Comparison of ENCODE assay signal across 8 cellular contexts in the genomic region with DNA sequence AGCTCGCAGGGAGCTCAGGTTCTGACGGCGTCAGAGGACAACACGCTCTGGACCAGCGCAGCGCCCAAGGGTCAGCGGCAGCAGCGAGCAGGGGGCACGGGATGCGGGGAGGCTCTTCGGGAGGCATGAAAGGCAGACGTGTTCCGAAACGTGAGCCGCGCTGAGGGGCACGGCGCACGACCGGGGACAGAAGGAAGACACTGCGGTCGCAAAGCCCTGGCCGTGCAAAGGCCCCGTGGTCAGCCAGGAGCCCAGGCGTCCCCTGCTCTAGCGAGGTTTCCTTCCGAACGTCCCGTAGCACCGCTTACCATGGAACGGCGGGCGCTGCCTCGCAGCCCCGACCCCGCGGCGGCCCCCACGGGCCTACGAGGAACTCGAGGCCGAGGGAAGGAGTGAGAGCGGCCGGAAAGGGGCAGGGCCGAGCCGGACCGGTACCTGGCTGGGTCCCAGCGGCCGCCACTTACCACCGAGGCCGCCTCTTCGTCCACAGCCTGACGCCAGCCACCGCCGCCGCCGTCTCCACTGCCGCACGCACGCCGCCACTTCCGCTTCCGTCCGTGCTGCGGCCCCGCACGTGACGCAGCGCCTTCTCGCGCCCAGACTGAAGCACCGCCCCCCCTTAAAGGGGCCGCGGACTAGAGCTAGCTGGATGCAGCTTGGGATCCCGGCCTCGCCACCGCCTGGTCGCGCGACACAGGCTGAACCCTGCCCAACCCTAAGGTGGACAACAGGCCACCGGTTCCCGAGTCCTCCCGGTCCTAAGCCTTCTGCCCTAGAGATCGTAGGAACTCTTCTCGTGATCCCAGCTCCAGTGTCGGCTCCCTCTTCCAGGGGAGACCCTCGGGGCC. TPM values are rescaled to one million over a fixed set of nuclear protein-coding genes. Genes with fewer than 3 reads are reported as not detected.
A peak's percentile ranks its signal among the peaks of the same experiment; 100 is the strongest.
DNase-seq lines count a peak whose midpoint lies in the region; ATAC-seq and TF ChIP-seq lines count a peak whose summit lies in the region.

No MANE protein-coding gene starts in this region.

- no peaks in the 10 kb centered on the region for H3K9me3 Mint-ChIP-seq in CD8-positive, alpha-beta memory T cell
- no peaks in the 10 kb centered on the region for H3K9me3 Mint-ChIP-seq in endodermal cell
- H3K9me3 Mint-ChIP-seq in mesothelial cell of epicardium = no peaks in the 10 kb centered on the region

- peaks cover 22 to 49% (median 25%) of the 10 kb centered on the region in 3 donors for H3K4me1 Mint-ChIP-seq in CD8-positive, alpha-beta memory T cell
- H3K4me1 Mint-ChIP-seq in endodermal cell = peaks cover 21% of the 10 kb centered on the region
- H3K4me1 Mint-ChIP-seq in mesothelial cell of epicardium = peaks cover 24% of the 10 kb centered on the region

- POLR2A ChIA-PET in CD8-positive, alpha-beta memory T cell (lab: Charles Lee) = interaction anchor here (0.5 to 2.5 kb wide), 9 partner anchors 7 to 1679 kb away, joined by 3 to 20 read pairs (median 7); partner anchors contain the start of genes ABHD17A, ADAT3, SCAMP4 and TIMM13

- H3K27me3 ChIP-seq in CD8-positive, alpha-beta memory T cell (ENCODE audit: insufficient read depth, low read length, poor library complexity, severe bottlenecking) = no peaks in the 10 kb centered on the region
- H3K27me3 ChIP-seq in endodermal cell (ENCODE audit: control insufficient read depth, insufficient read depth, low read length, poor library complexity, severe bottlenecking) = no peaks in the 10 kb centered on the region

- no peak for TF ChIP-seq CTCF in endodermal cell (conservative IDR thresholded peaks at IDR 0.05)
- no peak for TF ChIP-seq CTCF in mesothelial cell of epicardium (IDR thresholded peaks at IDR 0.05; ENCODE audit: unreplicated experiment)

- no peaks in the 10 kb centered on the region for H3K9me3 ChIP-seq in CD8-positive, alpha-beta memory T cell (ENCODE audit: low read length)
- no peaks in the 10 kb centered on the region for H3K9me3 ChIP-seq in endodermal cell (ENCODE audit: control insufficient read depth, low read length)

- WGBS in endodermal cell (ENCODE audit: insufficient coverage in 1 of 2, insufficient read length in 1 of 2), 2 experiments = 0 to 1% methylated on average over 57 to 87 of the region's 87 CpGs

- peaks cover 5% of the 10 kb centered on the region for H3K36me3 ChIP-seq in CD8-positive, alpha-beta memory T cell (ENCODE audit: insufficient read depth, low read length)
- no peaks in the 10 kb centered on the region for H3K36me3 ChIP-seq in endodermal cell (ENCODE audit: control insufficient read depth, insufficient read depth, low read length)

- peaks cover 38% of the 10 kb centered on the region for H3K4me1 ChIP-seq in CD8-positive, alpha-beta memory T cell (ENCODE audit: insufficient read depth, low read length)
- H3K4me1 ChIP-seq in endodermal cell (ENCODE audit: control insufficient read depth, insufficient read depth, low read length) = peaks cover 15% of the 10 kb centered on the region

- ATAC-seq in GM19467 (IDR thresholded peaks at IDR 0.05; ENCODE audit: unreplicated experiment) = peak; percentile 90

- peak overlapping the region; percentile 93 to 97 (median 96) for H3K4me3 Mint-ChIP-seq in CD8-positive, alpha-beta memory T cell
- H3K4me3 Mint-ChIP-seq in endodermal cell = peak overlapping the region; percentile 96
- H3K4me3 Mint-ChIP-seq in mesothelial cell of epicardium = peak overlapping the region; percentile 99

- H3K27ac ChIP-seq in CD8-positive, alpha-beta memory T cell (ENCODE audit: low read depth, low read length) = peak overlapping the region; percentile 86
- peak overlapping the region; percentile 61 for H3K27ac ChIP-seq in endodermal cell (ENCODE audit: low read depth, low read length)

- CTCF ChIA-PET in CD8-positive, alpha-beta memory T cell (lab: Charles Lee) = interaction anchor here (0.7 to 1.9 kb wide), 16 partner anchors 8 to 194 kb away, joined by 3 to 10 read pairs (median 4); partner anchors contain the start of genes ADAT3 and SCAMP4

- peak overlapping the region; percentile 93 for H3K4me3 ChIP-seq in CD8-positive, alpha-beta memory T cell (ENCODE audit: low read length)
- peak overlapping the region; percentile 96 for H3K4me3 ChIP-seq in endodermal cell (ENCODE audit: low read length)

- H3K27ac Mint-ChIP-seq in CD8-positive, alpha-beta memory T cell = peak overlapping the region; percentile 92 to 99 (median 98)
- H3K27ac Mint-ChIP-seq in endodermal cell (peak overlapping the region; percentile 95), mesothelial cell of epicardium (peak overlapping the region; percentile 95)

- peak; percentile 82 to 89 (median 86) for DNase-seq in CD8-positive, alpha-beta memory T cell
- peak; percentile 90 for DNase-seq in HT1080 (ENCODE audit: low read depth)
- peak; percentile 92 to 96 for DNase-seq in NOMO-1 (lab: John Stamatoyannopoulos, UW; ENCODE audit: unreplicated experiment in 2 of 2)
- DNase-seq in activated CD8-positive, alpha-beta memory T cell treated with anti-CD3 and anti-CD28 coated beads, Interleukin-2, amount 50 U/mL, for 24 hours (ENCODE audit: extremely low read depth) = peak; percentile 71
- DNase-seq in endodermal cell = peak; percentile 97
- DNase-seq in mesothelial cell of epicardium (ENCODE audit: low spot score in 2 of 2, unreplicated experiment in 2 of 2) = peak; percentile 76 to 89
- DNase-seq in stimulated activated CD8-positive, alpha-beta memory T cell treated with anti-CD3 and anti-CD28 coated beads, Interleukin-15, amount 100 ng/mL, for 4 hours (ENCODE audit: low read depth in 2 of 2) = peak; percentile 69 to 77

- H3K9ac ChIP-seq in endodermal cell (ENCODE audit: extremely low read depth, low read length, poor library complexity, severe bottlenecking) = peak overlapping the region; percentile 84

- peaks cover 0 to 46% (median 0%) of the 10 kb centered on the region in 3 donors for H3K36me3 Mint-ChIP-seq in CD8-positive, alpha-beta memory T cell
- H3K36me3 Mint-ChIP-seq in endodermal cell (ENCODE audit: low read depth) (peaks cover 3% of the 10 kb centered on the region), mesothelial cell of epicardium (no peaks in the 10 kb centered on the region)

- H3K27me3 Mint-ChIP-seq in CD8-positive, alpha-beta memory T cell = peaks cover 0 to 5% of the 10 kb centered on the region in 2 donors
- H3K27me3 Mint-ChIP-seq in endodermal cell (ENCODE audit: insufficient read depth) (peaks cover 3% of the 10 kb centered on the region), mesothelial cell of epicardium (ENCODE audit: low read depth) (no peaks in the 10 kb centered on the region)

RNA-seq across cellular contexts. Expression of gene ABHD17A, which starts 9.4 kb away (rescaled TPM):
- total RNA-seq in CD8-positive, alpha-beta memory T cell = 100 to 1,000 TPM; 105 to 114 TPM
- 252 TPM for polyA plus RNA-seq in CD8-positive, alpha-beta memory T cell
- 216 and 229 TPM in 2 replicates for total RNA-seq in HT1080 (2014; rRNA removed; shearing (Covaris generic))
- 105 and 124 TPM in 2 replicates for polyA plus RNA-seq in HT1080 (2015; cell fraction: cytosol; rRNA removed)
- polyA plus RNA-seq in HT1080 (2015; cell fraction: nucleus; rRNA removed) = 80.3 and 83.3 TPM in 2 replicates
- total RNA-seq in endodermal cell (10 to 100 TPM; 50.6 to 52.9 TPM), mesothelial cell of epicardium (59.4 to 67.2 TPM (median 62.0 TPM) in 3 replicates)
- 45.1 TPM for polyA plus RNA-seq in endodermal cell (2013, experiment 1 of 2)
- 45.7 TPM for polyA plus RNA-seq in endodermal cell (2013, experiment 2 of 2)

RNA-seq across cellular contexts. Expression of gene KLF16, which starts 12.5 kb away (rescaled TPM):
- 10 to 100 TPM; 42.8 to 43.1 TPM for total RNA-seq in CD8-positive, alpha-beta memory T cell
- 0.92 TPM for polyA plus RNA-seq in CD8-positive, alpha-beta memory T cell
- 12.1 and 20.2 TPM in 2 replicates for total RNA-seq in HT1080 (2014; rRNA removed; shearing (Covaris generic))
- polyA plus RNA-seq in HT1080 (2015; cell fraction: cytosol; rRNA removed) = 36.7 and 39.5 TPM in 2 replicates
- 23.1 and 25.5 TPM in 2 replicates for polyA plus RNA-seq in HT1080 (2015; cell fraction: nucleus; rRNA removed)
- total RNA-seq in endodermal cell (10 to 100 TPM; 39.0 to 42.9 TPM), mesothelial cell of epicardium (22.0 to 24.1 TPM (median 23.5 TPM) in 3 replicates)
- 19.2 TPM for polyA plus RNA-seq in endodermal cell (2013, experiment 1 of 2)
- polyA plus RNA-seq in endodermal cell (2013, experiment 2 of 2) = 17.1 TPM

RNA-seq across cellular contexts. Expression of gene REXO1, which starts 27.6 kb away (rescaled TPM):
- 10 to 100 TPM; 61.0 to 63.7 TPM for total RNA-seq in CD8-positive, alpha-beta memory T cell
- polyA plus RNA-seq in CD8-positive, alpha-beta memory T cell = 8.7 TPM
- 12.5 and 14.4 TPM in 2 replicates for total RNA-seq in HT1080 (2014; rRNA removed; shearing (Covaris generic))
- 21.2 and 21.7 TPM in 2 replicates for polyA plus RNA-seq in HT1080 (2015; cell fraction: cytosol; rRNA removed)
- polyA plus RNA-seq in HT1080 (2015; cell fraction: nucleus; rRNA removed) = 57.3 and 181 TPM in 2 replicates
- total RNA-seq in endodermal cell (10 to 100 TPM; 51.6 to 56.4 TPM), mesothelial cell of epicardium (41.6 to 46.6 TPM (median 44.3 TPM) in 3 replicates)
- 26.5 TPM for polyA plus RNA-seq in endodermal cell (2013, experiment 1 of 2)
- 26.7 TPM for polyA plus RNA-seq in endodermal cell (2013, experiment 2 of 2)

RNA-seq across cellular contexts. Expression of gene ADAT3, which starts 29.3 kb away (rescaled TPM):
- total RNA-seq in CD8-positive, alpha-beta memory T cell = 1 to 10 TPM; 6.3 to 6.6 TPM
- 4.6 TPM for polyA plus RNA-seq in CD8-positive, alpha-beta memory T cell
- 10.1 and 15.8 TPM in 2 replicates for total RNA-seq in HT1080 (2014; rRNA removed; shearing (Covaris generic))
- 8.4 and 11.2 TPM in 2 replicates for polyA plus RNA-seq in HT1080 (2015; cell fraction: cytosol; rRNA removed)
- polyA plus RNA-seq in HT1080 (2015; cell fraction: nucleus; rRNA removed) = 6.6 and 7.1 TPM in 2 replicates
- total RNA-seq in endodermal cell (10 to 100 TPM in 1 of 2 donors, 1 to 10 TPM in 1; 9.9 to 13.8 TPM), mesothelial cell of epicardium (14.2 to 17.2 TPM (median 15.5 TPM) in 3 replicates)
- 4.5 TPM for polyA plus RNA-seq in endodermal cell (2013, experiment 1 of 2)
- 3.1 TPM for polyA plus RNA-seq in endodermal cell (2013, experiment 2 of 2)

RNA-seq across cellular contexts. Expression of gene SCAMP4, which starts 29.3 kb away (rescaled TPM):
- total RNA-seq in CD8-positive, alpha-beta memory T cell = 10 to 100 TPM; 38.6 to 40.6 TPM
- 16.3 TPM for polyA plus RNA-seq in CD8-positive, alpha-beta memory T cell
- 31.8 and 43.5 TPM in 2 replicates for total RNA-seq in HT1080 (2014; rRNA removed; shearing (Covaris generic))
- polyA plus RNA-seq in HT1080 (2015; cell fraction: cytosol; rRNA removed) = 50.1 and 79.7 TPM in 2 replicates
- polyA plus RNA-seq in HT1080 (2015; cell fraction: nucleus; rRNA removed) = 50.2 and 57.9 TPM in 2 replicates
- total RNA-seq in endodermal cell (10 to 100 TPM; 69.6 to 75.3 TPM), mesothelial cell of epicardium (93.5 to 97.7 TPM (median 93.5 TPM) in 3 replicates)
- polyA plus RNA-seq in endodermal cell (2013, experiment 1 of 2) = 46.5 TPM
- 42.9 TPM for polyA plus RNA-seq in endodermal cell (2013, experiment 2 of 2)

Comparison
In these comparisons a context has a peak if more than half of its experiments do, and no peak if none do; other contexts are left out.
1. Peak in every context shown above with its lines: DNase-seq, ATAC-seq, H3K4me3 ChIP-seq and H3K27ac ChIP-seq.